Comparison of ENCODE assay signal across 8 cellular contexts in genomic region chr17:31549525-31550388, GRCh38.
DNase-seq lines count a peak whose midpoint lies in the region; ATAC-seq and TF ChIP-seq lines count a peak whose summit lies in the region.

No MANE protein-coding gene starts in this region.

- H3K4me1 ChIP-seq in right lobe of liver: peaks cover 0 to 6% (median 0%) of the 10 kb centered on the region in 4 donors

- H3K36me3 ChIP-seq in BJ (ENCODE audit: control insufficient read depth, insufficient read depth, low read length) (no peaks in the 10 kb centered on the region), right lobe of liver (no peaks in the 10 kb centered on the region)

- H3K27me3 ChIP-seq in BJ (ENCODE audit: control insufficient read depth, insufficient read depth, low read length) (no peaks in the 10 kb centered on the region), right lobe of liver (no peaks in the 10 kb centered on the region)

- H3K9me3 ChIP-seq in right lobe of liver: no peaks in the 10 kb centered on the region

- peaks cover 15% of the 10 kb centered on the region for H3K27me3 Mint-ChIP-seq in dendritic cell treated with granulocyte-macrophage colony-stimulating factor and Interleukin-4, amounts not matched to agents 40 ng/mL and 50 ng/mL, for 4 days

- ATAC-seq in HG03457 (IDR thresholded peaks at IDR 0.05; ENCODE audit: unreplicated experiment): peak; percentile 65
- ATAC-seq in right lobe of liver: peak; percentile 88 to 96 (median 94)

- POLR2A ChIA-PET in BJ (lab: Charles Lee): interaction anchor here (0.6 to 0.7 kb wide), 2 partner anchors 123 to 293 kb away, joined by 3 to 4 read pairs; no protein-coding TSS in a partner anchor

- H3K4me3 Mint-ChIP-seq in dendritic cell treated with granulocyte-macrophage colony-stimulating factor and Interleukin-4, amounts not matched to agents 40 ng/mL and 50 ng/mL, for 4 days: peak overlapping the region; percentile 89

- H3K4me1 Mint-ChIP-seq in dendritic cell treated with granulocyte-macrophage colony-stimulating factor and Interleukin-4, amounts not matched to agents 40 ng/mL and 50 ng/mL, for 4 days (ENCODE audit: low read depth): peaks cover 23% of the 10 kb centered on the region

- peak overlapping the region; percentile 88 to 92 (median 88) for H3K27ac ChIP-seq in right lobe of liver

- peaks cover 9% of the 10 kb centered on the region for H3K36me3 Mint-ChIP-seq in dendritic cell treated with granulocyte-macrophage colony-stimulating factor and Interleukin-4, amounts not matched to agents 40 ng/mL and 50 ng/mL, for 4 days (ENCODE audit: low read depth)

- H3K4me3 ChIP-seq in BJ (ENCODE audit: low read depth, low read length) (peak overlapping the region; percentile 93), right lobe of liver (peak overlapping the region; percentile 80 to 97 (median 91))

- no peak for TF ChIP-seq CTCF in BJ (IDR thresholded peaks at IDR 0.05; ENCODE audit: insufficient read depth, low read depth, low read length)
- no peak for TF ChIP-seq CTCF in right lobe of liver (IDR thresholded peaks at IDR 0.05)

- peak overlapping the region; percentile 92 for H3K27ac Mint-ChIP-seq in dendritic cell treated with granulocyte-macrophage colony-stimulating factor and Interleukin-4, amounts not matched to agents 40 ng/mL and 50 ng/mL, for 4 days

- H3K9me3 Mint-ChIP-seq in dendritic cell treated with granulocyte-macrophage colony-stimulating factor and Interleukin-4, amounts not matched to agents 40 ng/mL and 50 ng/mL, for 4 days: no peaks in the 10 kb centered on the region

- WGBS in right lobe of liver (ENCODE audit: insufficient coverage, low coverage, low lambda C conversion rate, missing lambda C conversion rate): 0% methylated on average over 27 of the region's 105 CpGs

- TF ChIP-seq POLR2A in right lobe of liver (IDR thresholded peaks at IDR 0.05): peak; percentile 59

- CTCF ChIA-PET in BJ (lab: Yijun Ruan, JAX): interaction anchor here (0.9 to 1.9 kb wide), 4 partner anchors 8 to 292 kb away, joined by 3 to 8 read pairs (median 5); no protein-coding TSS in a partner anchor

- DNase-seq in BJ (ENCODE audit: low read depth): peak; percentile 62
- peak; percentile 72 for DNase-seq in GM19240 (ENCODE audit: insufficient read length, low spot score)
- peak; percentile 90 to 97 for DNase-seq in NCI-H526 (lab: John Stamatoyannopoulos, UW)
- DNase-seq in activated CD4-positive, alpha-beta T cell treated with anti-CD3 and anti-CD28 coated beads, Interleukin-2, amount 50 U/mL, for 4 hours: peak; percentile 93 to 94
- peak; percentile 94 to 96 (median 94) for DNase-seq in right lobe of liver
- peak; percentile 94 for DNase-seq in stimulated activated CD4-positive, alpha-beta T cell treated with anti-CD3 and anti-CD28 coated beads, Interleukin-4, amount 100 ng/mL, for 1 hour

- intact Hi-C loops in dendritic cell treated with granulocyte-macrophage colony-stimulating factor and Interleukin-4, amounts not matched to agents 40 ng/mL and 50 ng/mL, for 4 days (cut with micrococcal nuclease): loop anchor here (5.0 kb wide), 1 partner anchor 308 kb away; the partner anchor contains the start of gene COPRS
- intact Hi-C loops in right lobe of liver (cut with DNase I): loop anchor here in 1 of 2 donors (10.0 kb wide), 1 partner anchor 285 kb away; no protein-coding TSS in a partner anchor

Comparison
In these comparisons a context has a peak if more than half of its experiments do, and no peak if none do; other contexts are left out.
1. Peak in every context shown above with its lines: DNase-seq, ATAC-seq, H3K4me3 ChIP-seq and H3K27ac ChIP-seq.